5 cellular contexts compared by ENCODE assay signal in genomic region chr7:4850262-4850795, GRCh38. TPM values are rescaled to one million over a fixed set of nuclear protein-coding genes. Genes with fewer than 3 reads are reported as not detected.
"Had no signal": no experiment of that assay in that cellular context is flagged by ENCODE, and none has a peak within 500 bp of the region (broad histone marks: within the 10 kb centered on the region; RNA-seq: fewer than 3 reads in every experiment).

No MANE protein-coding gene starts in this region.

- H3K4me3 ChIP-seq: GM23338 had no signal

- H2AFZ ChIP-seq: GM23338 had no signal

- H3K4me2 ChIP-seq: GM23338 had no signal

- DNase-seq: H9, HCEC 1CT, IMR-90 had no signal

RNA-seq across cellular contexts. Expression of gene PAPOLB, which starts 11.5 kb away (rescaled TPM):
- total RNA-seq: HT-29 had no signal
- polyA plus RNA-seq: IMR-90 had no signal

RNA-seq across cellular contexts. Expression of gene RADIL, which starts 33.2 kb away (rescaled TPM):
- total RNA-seq: HT-29 had no signal
